14 cellular contexts compared by ENCODE assay signal in genomic region chr6:144330017-144330416, GRCh38. TPM values are rescaled to one million over a fixed set of nuclear protein-coding genes. Genes with fewer than 3 reads are reported as not detected.
DNase-seq lines count a peak whose midpoint lies in the region; ATAC-seq and TF ChIP-seq lines count a peak whose summit lies in the region.
"Had no signal": no experiment of that assay in that cellular context is flagged by ENCODE, and none has a peak within 500 bp of the region (broad histone marks: within the 10 kb centered on the region; RNA-seq: fewer than 3 reads in every experiment).

No MANE protein-coding gene starts in this region.

- H3K36me3 Mint-ChIP-seq in WTC11 (no peaks in the 10 kb centered on the region; the same call in 1 of the 2 replicates), memory B cell (no peaks in the 10 kb centered on the region), type B pancreatic cell (peaks cover 8% of the 10 kb centered on the region)

- TF ChIP-seq CTCF in WTC11 (IDR thresholded peaks at IDR 0.05) (no peak), type B pancreatic cell (conservative IDR thresholded peaks at IDR 0.05) (no peak)

- no peak for TF ChIP-seq POLR2A in erythroblast (IDR thresholded peaks at IDR 0.05; ENCODE audit: low read length)

- H3K27ac Mint-ChIP-seq in WTC11: peak overlapping the region; percentile 100
- peak overlapping the region; percentile 31 for H3K27ac Mint-ChIP-seq in memory B cell
- H3K27ac Mint-ChIP-seq in type B pancreatic cell: peak overlapping the region; percentile 99
- H3K27ac Mint-ChIP-seq: activated CD8-positive, alpha-beta memory T cell treated with anti-CD3 and anti-CD28 coated beads, Interleukin-2, amount 10 ng/mL, durations not matched to agents 7 days and 5 days had no signal

- peak; percentile 18 for ATAC-seq in Right ventricle myocardium inferior
- no peak for ATAC-seq in WTC11
- no peak for ATAC-seq in memory B cell (ENCODE audit: low read depth)
- ATAC-seq: activated CD8-positive, alpha-beta memory T cell treated with anti-CD3 and anti-CD28 coated beads, Interleukin-2, amount 10 ng/mL, durations not matched to agents 7 days and 5 days had no signal

- peaks cover 6% of the 10 kb centered on the region for H3K9me3 Mint-ChIP-seq in WTC11
- no peaks in the 10 kb centered on the region for H3K9me3 Mint-ChIP-seq in memory B cell
- no peaks in the 10 kb centered on the region for H3K9me3 Mint-ChIP-seq in type B pancreatic cell

- H3K27me3 Mint-ChIP-seq in WTC11 (ENCODE audit: low read depth) (no peaks in the 10 kb centered on the region), memory B cell (no peaks in the 10 kb centered on the region), type B pancreatic cell (no peaks in the 10 kb centered on the region)
- H3K27me3 Mint-ChIP-seq: activated CD8-positive, alpha-beta memory T cell treated with anti-CD3 and anti-CD28 coated beads, Interleukin-2, amount 10 ng/mL, durations not matched to agents 7 days and 5 days had no signal

- H3K4me1 Mint-ChIP-seq in WTC11 (peaks cover 91% of the 10 kb centered on the region), memory B cell (peaks cover 33% of the 10 kb centered on the region), type B pancreatic cell (ENCODE audit: unreplicated experiment) (peaks cover 30% of the 10 kb centered on the region)

- POLR2A ChIA-PET in WTC11 (lab: Charles Lee): interaction anchor here (0.5 kb wide), 1 partner anchor 14 kb away, joined by 3 read pairs; no protein-coding TSS in a partner anchor

- DNase-seq in Right ventricle myocardium inferior (ENCODE audit: missing footprints) (no peak), cardiac septum (ENCODE audit: low spot score) (no peak), WTC11 (ENCODE audit: low spot score) (no peak), memory B cell (ENCODE audit: low spot score in 2 of 2) (no peak), type B pancreatic cell (ENCODE audit: extremely low spot score, unreplicated experiment) (no peak), DMS53 treated with DMSO at 0.1 percent for 48 hours (lab: John Stamatoyannopoulos, UW; ENCODE audit: unreplicated experiment) (no peak), erythroblast (lab: John Stamatoyannopoulos, UW) (no peak), D341Med (ENCODE audit: low spot score) (no peak)
- DNase-seq: activated CD8-positive, alpha-beta memory T cell treated with anti-CD3 and anti-CD28 coated beads, Interleukin-2, amount 10 ng/mL, durations not matched to agents 7 days and 5 days; activated naive CD4-positive, alpha-beta T cell treated with Interleukin-2 at 50 U/mL for 16 hours; MG63; NCI-H187; NCI-H446 treated with DMSO at 0.1 percent for 48 hours; stimulated activated CD4-positive, alpha-beta T cell treated with anti-CD3 and anti-CD28 coated beads, Interleukin-12 subunit alpha, Interleukin-12 subunit beta, amount 100 ng/mL, for 4 hours had no signal

- intact Hi-C loops in Right ventricle myocardium inferior (cut with DNase I) (no loop called here), cardiac septum (cut with DNase I) (no loop called here)

- H3K4me3 Mint-ChIP-seq in WTC11 (peak overlapping the region; percentile 71), memory B cell (no peak overlapping the region), type B pancreatic cell (peak overlapping the region; percentile 95)
- H3K4me3 Mint-ChIP-seq: activated CD8-positive, alpha-beta memory T cell treated with anti-CD3 and anti-CD28 coated beads, Interleukin-2, amount 10 ng/mL, durations not matched to agents 7 days and 5 days had no signal

- CTCF ChIA-PET in WTC11 (lab: Charles Lee): no interaction called here

TF ChIP-seq in WTC11, 78 proteins besides CTCF, POLR2A, EP300 and RAD21:
- no peak for TF ChIP-seq MLX (CRISPR knock-in tag; IDR thresholded peaks at IDR 0.05)
- no peak for TF ChIP-seq ZNF263 (CRISPR knock-in tag; IDR thresholded peaks at IDR 0.05; ENCODE audit: low read depth)
- TF ChIP-seq ZNF423 (CRISPR knock-in tag; IDR thresholded peaks at IDR 0.05): no peak
- no peak for TF ChIP-seq HMGA2 (CRISPR knock-in tag; IDR thresholded peaks at IDR 0.05)
- TF ChIP-seq ATF6 (CRISPR knock-in tag; IDR thresholded peaks at IDR 0.05): no peak
- no peak for TF ChIP-seq TP53 (CRISPR knock-in tag; IDR thresholded peaks at IDR 0.05)
- no peak for TF ChIP-seq ESRRA (CRISPR knock-in tag; IDR thresholded peaks at IDR 0.05; ENCODE audit: borderline replicate concordance)
- no peak for TF ChIP-seq SMAD4 (CRISPR knock-in tag; IDR thresholded peaks at IDR 0.05)
- no peak for TF ChIP-seq AFF4 (CRISPR knock-in tag; IDR thresholded peaks at IDR 0.05; ENCODE audit: borderline replicate concordance)
- no peak for TF ChIP-seq PREB (CRISPR knock-in tag; IDR thresholded peaks at IDR 0.05; ENCODE audit: borderline replicate concordance)

RNA-seq across cellular contexts. Expression of gene UTRN, which starts 44.9 kb away (rescaled TPM):
- total RNA-seq in Right ventricle myocardium inferior (69.2 TPM), cardiac septum (96.4 TPM), WTC11 (2021) (125 to 127 TPM (median 125 TPM) in 3 replicates), type B pancreatic cell (ENCODE audit: low replicate concordance) (75.1 and 77.7 TPM in 2 replicates)

Comparison
In these comparisons a context has a peak if more than half of its experiments do, and no peak if none do; other contexts are left out.
1. H3K27ac Mint-ChIP-seq: peak in every context shown above with its lines; median percentile 100 in WTC11; 99 in type B pancreatic cell; 31 in memory B cell.